19 cellular contexts compared by ENCODE assay signal in genomic region chr2:207549145-207549544, GRCh38. TPM values are rescaled to one million over a fixed set of nuclear protein-coding genes. Genes with fewer than 3 reads are reported as not detected.
DNase-seq lines count a peak whose midpoint lies in the region; ATAC-seq, FAIRE-seq and TF ChIP-seq lines count a peak whose summit lies in the region.
"Had no signal": no experiment of that assay in that cellular context is flagged by ENCODE, and none has a peak within 500 bp of the region (broad histone marks: within the 10 kb centered on the region; RNA-seq: fewer than 3 reads in every experiment).

No MANE protein-coding gene starts in this region.

- H3K36me3 ChIP-seq in heart left ventricle = no peaks in the 10 kb centered on the region
- no peaks in the 10 kb centered on the region for H3K36me3 ChIP-seq in pancreas
- H3K36me3 ChIP-seq: esophagus muscularis mucosa had no signal

- no peak for ATAC-seq in activated T-cell treated with anti-CD3 and anti-CD28 coated beads, Interleukin-2, amount 50 U/mL, for 72 hours (replicated peaks in 1 of 2)
- ATAC-seq in heart left ventricle (peak; percentile 46 to 68 (median 58)), pancreas (peak; percentile 63 to 84 (median 71)), GM21717 (IDR thresholded peaks at IDR 0.05; ENCODE audit: unreplicated experiment) (no peak), GM19467 (IDR thresholded peaks at IDR 0.05; ENCODE audit: unreplicated experiment) (no peak), GM19452 (IDR thresholded peaks at IDR 0.05; ENCODE audit: unreplicated experiment) (no peak)
- ATAC-seq: stimulated activated naive B cell treated with anti-CD40 and anti-IgM and Interleukin-4, amounts not matched to agents 10 μg/mL and 1 μg/mL and 100 μg/mL, for 72 hours had no signal

- peak overlapping the region in 5 of 12 donors; percentile 11 to 30 (median 15) for H3K4me3 ChIP-seq in heart left ventricle
- H3K4me3 ChIP-seq in pancreas = no peak overlapping the region
- H3K4me3 ChIP-seq: BLaER1 treated with 17β-estradiol and CSF1 and Interleukin-3, amounts not matched to agents 10 nM and 100 nM had no signal

- H3K4me3 Mint-ChIP-seq in activated T-cell treated with anti-CD3 and anti-CD28 coated beads, Interleukin-2, amount 50 U/mL, for 72 hours = peak overlapping the region in 1 of 2 donors; percentile 10
- no peak overlapping the region for H3K4me3 Mint-ChIP-seq in activated T-helper 2 cell treated with anti-CD3 and anti-CD28 coated beads, Interferon-gamma antibody, Interleukin-2, Interleukin-4, amounts not matched to agents 10 μg/mL and 5 μg/mL and 100 μg/mL, durations not matched to agents 14 hours and 24 hours and 36 hours (ENCODE audit: low read depth)
- H3K4me3 Mint-ChIP-seq: dendritic cell treated with granulocyte-macrophage colony-stimulating factor and Interleukin-4, amounts not matched to agents 40 ng/mL and 50 ng/mL, for 4 days; stimulated activated naive B cell treated with anti-CD40 and anti-IgM and Interleukin-4, amounts not matched to agents 10 μg/mL and 1 μg/mL and 100 μg/mL, for 72 hours had no signal

- FAIRE-seq in pancreas (lab: Jason Lieb, UNC) = no peak
- FAIRE-seq: RCC 7860 had no signal

- TF ChIP-seq POLR2A in heart left ventricle (IDR thresholded peaks at IDR 0.05) = no peak

- 39 to 48% (median 43%) methylated on average over 2 of the region's 2 CpGs for WGBS in heart left ventricle, 4 donors
- 16 to 17% methylated on average over 2 of the region's 2 CpGs for WGBS in pancreas, 2 donors

- no peak for DNase-seq in activated T-cell treated with anti-CD3 and anti-CD28 coated beads, Interleukin-2, amount 50 U/mL, for 72 hours
- DNase-seq in activated T-cell treated with anti-CD3 and anti-CD28 coated beads, Interleukin-2, amount 50 U/mL, for 1 hour = no peak
- DNase-seq in activated T-helper 2 cell treated with anti-CD3 and anti-CD28 coated beads, Interferon-gamma antibody, Interleukin-2, Interleukin-4, amounts not matched to agents 10 μg/mL and 5 μg/mL and 100 μg/mL, durations not matched to agents 14 hours and 24 hours and 36 hours (ENCODE audit: low spot score) = no peak
- DNase-seq in heart left ventricle (no peak), pancreas (no peak)
- DNase-seq: activated CD4-positive, alpha-beta T cell treated with anti-CD3 and anti-CD28 coated beads, Interleukin-2, amount 50 U/mL, for 48 hours; anterior cingulate cortex; DND-41; KBM-7; NCI-H1105; stimulated activated CD4-positive, alpha-beta T cell treated with anti-CD3 and anti-CD28 coated beads, Interleukin-12 subunit alpha, Interleukin-12 subunit beta, amount 100 ng/mL, for 4 hours; stimulated activated naive B cell treated with anti-CD40 and anti-IgM and Interleukin-4, amounts not matched to agents 10 μg/mL and 1 μg/mL and 100 μg/mL, for 72 hours had no signal

- H3K4me1 ChIP-seq in heart left ventricle = peaks cover 0 to 55% (median 35%) of the 10 kb centered on the region in 12 donors
- H3K4me1 ChIP-seq in pancreas = peaks cover 8 to 33% (median 28%) of the 10 kb centered on the region in 3 donors

- no peaks in the 10 kb centered on the region for H3K9me3 ChIP-seq in heart left ventricle
- no peaks in the 10 kb centered on the region for H3K9me3 ChIP-seq in pancreas
- H3K9me3 ChIP-seq: esophagus muscularis mucosa had no signal

- H3K27ac Mint-ChIP-seq in activated T-cell treated with anti-CD3 and anti-CD28 coated beads, Interleukin-2, amount 50 U/mL, for 72 hours = peak overlapping the region; percentile 12
- peak overlapping the region; percentile 17 for H3K27ac Mint-ChIP-seq in activated T-helper 2 cell treated with anti-CD3 and anti-CD28 coated beads, Interferon-gamma antibody, Interleukin-2, Interleukin-4, amounts not matched to agents 10 μg/mL and 5 μg/mL and 100 μg/mL, durations not matched to agents 14 hours and 24 hours and 36 hours
- H3K27ac Mint-ChIP-seq: dendritic cell treated with granulocyte-macrophage colony-stimulating factor and Interleukin-4, amounts not matched to agents 40 ng/mL and 50 ng/mL, for 4 days; stimulated activated naive B cell treated with anti-CD40 and anti-IgM and Interleukin-4, amounts not matched to agents 10 μg/mL and 1 μg/mL and 100 μg/mL, for 72 hours had no signal

- no peaks in the 10 kb centered on the region for H3K27me3 Mint-ChIP-seq in activated T-cell treated with anti-CD3 and anti-CD28 coated beads, Interleukin-2, amount 50 U/mL, for 72 hours (ENCODE audit: low read depth)
- H3K27me3 Mint-ChIP-seq in activated T-helper 2 cell treated with anti-CD3 and anti-CD28 coated beads, Interferon-gamma antibody, Interleukin-2, Interleukin-4, amounts not matched to agents 10 μg/mL and 5 μg/mL and 100 μg/mL, durations not matched to agents 14 hours and 24 hours and 36 hours (ENCODE audit: low read depth) = no peaks in the 10 kb centered on the region
- H3K27me3 Mint-ChIP-seq: dendritic cell treated with granulocyte-macrophage colony-stimulating factor and Interleukin-4, amounts not matched to agents 40 ng/mL and 50 ng/mL, for 4 days; stimulated activated naive B cell treated with anti-CD40 and anti-IgM and Interleukin-4, amounts not matched to agents 10 μg/mL and 1 μg/mL and 100 μg/mL, for 72 hours had no signal

- peaks cover 0 to 6% of the 10 kb centered on the region in 2 donors for H3K36me3 Mint-ChIP-seq in activated T-cell treated with anti-CD3 and anti-CD28 coated beads, Interleukin-2, amount 50 U/mL, for 72 hours (ENCODE audit: insufficient read depth in 2 of 2)
- H3K36me3 Mint-ChIP-seq in activated T-helper 2 cell treated with anti-CD3 and anti-CD28 coated beads, Interferon-gamma antibody, Interleukin-2, Interleukin-4, amounts not matched to agents 10 μg/mL and 5 μg/mL and 100 μg/mL, durations not matched to agents 14 hours and 24 hours and 36 hours (ENCODE audit: low read depth) = peaks cover 47% of the 10 kb centered on the region

- no peaks in the 10 kb centered on the region for H3K9me3 Mint-ChIP-seq in activated T-cell treated with anti-CD3 and anti-CD28 coated beads, Interleukin-2, amount 50 U/mL, for 72 hours
- no peaks in the 10 kb centered on the region for H3K9me3 Mint-ChIP-seq in activated T-helper 2 cell treated with anti-CD3 and anti-CD28 coated beads, Interferon-gamma antibody, Interleukin-2, Interleukin-4, amounts not matched to agents 10 μg/mL and 5 μg/mL and 100 μg/mL, durations not matched to agents 14 hours and 24 hours and 36 hours
- H3K9me3 Mint-ChIP-seq: dendritic cell treated with granulocyte-macrophage colony-stimulating factor and Interleukin-4, amounts not matched to agents 40 ng/mL and 50 ng/mL, for 4 days; stimulated activated naive B cell treated with anti-CD40 and anti-IgM and Interleukin-4, amounts not matched to agents 10 μg/mL and 1 μg/mL and 100 μg/mL, for 72 hours had no signal

- no peak for TF ChIP-seq CTCF in heart left ventricle (IDR thresholded peaks at IDR 0.05)
- no peak for TF ChIP-seq CTCF in pancreas (IDR thresholded peaks at IDR 0.05)

- peaks cover 64% of the 10 kb centered on the region for H3K4me1 Mint-ChIP-seq in activated T-cell treated with anti-CD3 and anti-CD28 coated beads, Interleukin-2, amount 50 U/mL, for 72 hours (ENCODE audit: low read depth)
- H3K4me1 Mint-ChIP-seq in activated T-helper 2 cell treated with anti-CD3 and anti-CD28 coated beads, Interferon-gamma antibody, Interleukin-2, Interleukin-4, amounts not matched to agents 10 μg/mL and 5 μg/mL and 100 μg/mL, durations not matched to agents 14 hours and 24 hours and 36 hours (ENCODE audit: low read depth) = peaks cover 41% of the 10 kb centered on the region

- H3K27ac ChIP-seq in heart left ventricle (peak overlapping the region; percentile 11 to 71 (median 62)), pancreas (peak overlapping the region in 1 of 4 donors; percentile 15)
- H3K27ac ChIP-seq: BLaER1 treated with 17β-estradiol and CSF1 and Interleukin-3, amounts not matched to agents 10 nM and 100 nM had no signal

- intact Hi-C loops in activated T-helper 2 cell treated with anti-CD3 and anti-CD28 coated beads, Interferon-gamma antibody, Interleukin-2, Interleukin-4, amounts not matched to agents 10 μg/mL and 5 μg/mL and 100 μg/mL, durations not matched to agents 14 hours and 24 hours and 36 hours (cut with micrococcal nuclease) = no loop called here
- intact Hi-C loops in heart left ventricle (cut with DNase I) = no loop called here
- intact Hi-C loops in pancreas (cut with DNase I) = no loop called here

- H3K27me3 ChIP-seq in heart left ventricle (no peaks in the 10 kb centered on the region), pancreas (no peaks in the 10 kb centered on the region)
- H3K27me3 ChIP-seq: BLaER1 treated with 17β-estradiol and CSF1 and Interleukin-3, amounts not matched to agents 10 nM and 100 nM; esophagus muscularis mucosa had no signal

RNA-seq across cellular contexts. Expression of gene CREB1, which starts 19.4 kb away (rescaled TPM):
- 100 to 1,000 TPM; 125 to 143 TPM for total RNA-seq in activated T-cell treated with anti-CD3 and anti-CD28 coated beads, Interleukin-2, amount 50 U/mL, for 72 hours
- 115 and 136 TPM in 2 replicates for total RNA-seq in activated T-helper 2 cell treated with anti-CD3 and anti-CD28 coated beads, Interferon-gamma antibody, Interleukin-2, Interleukin-4, amounts not matched to agents 10 μg/mL and 5 μg/mL and 100 μg/mL, durations not matched to agents 14 hours and 24 hours and 36 hours
- total RNA-seq in heart left ventricle = 10 to 100 TPM; 32.1 to 58.9 (median 49.3) TPM
- 1 to 10 TPM; 4.3 to 9.0 TPM for polyA plus RNA-seq in heart left ventricle
- total RNA-seq in pancreas = 10 to 100 TPM; 16.7 to 36.4 (median 21.4) TPM
- 1 to 10 TPM; 3.2 to 6.3 TPM for polyA plus RNA-seq in pancreas

Comparison
In these comparisons a context has a peak if more than half of its experiments do, and no peak if none do; other contexts are left out.
1. ATAC-seq: peak in heart left ventricle (4 of 4) and pancreas (4 of 4); none in activated T-cell treated with anti-CD3 and anti-CD28 coated beads, Interleukin-2, amount 50 U/mL, for 72 hours (0 of 2), GM21717 (single experiment), GM19467 (single experiment) and GM19452 (single experiment).